Comparison of ENCODE assay signal across 8 cellular contexts in the genomic region with DNA sequence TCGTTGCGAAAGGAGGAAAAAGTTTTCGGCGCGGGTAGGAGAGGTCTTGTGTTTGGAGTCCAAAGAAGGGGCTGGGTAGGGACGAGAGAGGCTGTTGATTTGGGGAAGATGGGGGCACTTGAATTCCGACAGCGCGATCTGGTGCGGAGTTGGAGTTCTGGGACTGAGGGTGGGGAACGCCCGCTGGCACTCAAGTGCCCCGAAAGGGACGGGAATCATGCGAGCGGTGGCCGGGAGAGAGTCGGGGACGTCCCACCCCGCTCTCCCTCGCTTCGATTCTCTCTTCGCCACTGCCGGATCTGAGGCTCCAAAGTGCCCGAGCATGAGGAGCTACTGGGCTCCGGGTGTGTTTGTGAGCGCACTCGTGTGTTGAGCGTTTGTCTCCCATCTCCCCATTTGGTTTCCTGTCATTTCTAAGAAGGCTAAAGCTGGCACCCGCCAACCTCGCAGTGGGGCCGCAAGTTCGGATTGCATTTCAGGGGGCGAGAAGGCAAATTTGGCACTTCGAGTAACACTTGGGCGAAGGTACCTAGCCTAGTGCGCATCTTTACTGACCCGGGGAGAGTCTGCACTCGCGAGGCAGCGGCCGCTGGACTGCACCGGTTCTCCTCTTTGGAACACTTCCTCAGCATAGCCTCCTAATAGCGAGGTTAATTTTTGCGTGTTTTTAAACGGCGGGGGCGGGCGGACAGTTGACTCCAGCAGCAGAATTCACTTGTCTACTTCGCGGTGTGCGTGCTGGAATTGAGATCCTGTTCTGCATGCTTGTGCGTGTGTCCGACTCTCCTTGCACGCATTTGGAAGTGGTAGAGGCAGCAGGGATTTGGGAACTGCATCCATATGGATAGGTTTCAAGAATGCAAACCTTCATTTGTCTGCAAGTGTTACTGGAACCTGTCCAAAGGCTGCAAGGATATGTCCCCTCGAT. TPM values are rescaled to one million over a fixed set of nuclear protein-coding genes. Genes with fewer than 3 reads are reported as not detected.
DNase-seq lines count a peak whose midpoint lies in the region; ATAC-seq, FAIRE-seq and TF ChIP-seq lines count a peak whose summit lies in the region.

No MANE protein-coding gene starts in this region.

- H3K36me3 ChIP-seq in bronchial epithelial cell (ENCODE audit: control insufficient read depth, insufficient read depth, low read length) (no peaks in the 10 kb centered on the region), mucosa of stomach (ENCODE audit: control insufficient read depth, insufficient read depth, low read length) (no peaks in the 10 kb centered on the region), OCI-LY7 (ENCODE audit: insufficient read depth, low read length) (no peaks in the 10 kb centered on the region)

- intact Hi-C loops in natural killer cell (cut with micrococcal nuclease) = no loop called here
- intact Hi-C loops in OCI-LY7 (cut with micrococcal nuclease; ENCODE audit: unreplicated experiment) = no loop called here

- no peak for FAIRE-seq in bronchial epithelial cell (lab: Jason Lieb, UNC)

- peak overlapping the region; percentile 64 for H3K9ac ChIP-seq in mucosa of stomach (ENCODE audit: low read length)

- peaks cover 11 to 14% of the 10 kb centered on the region in 2 donors for H3K4me1 Mint-ChIP-seq in natural killer cell

- ATAC-seq in natural killer cell = no peak

- H4K20me1 ChIP-seq in OCI-LY7 (ENCODE audit: insufficient read depth, low read length) = no peaks in the 10 kb centered on the region

- H3K4me3 ChIP-seq in bronchial epithelial cell (ENCODE audit: low read depth, low read length) (peak overlapping the region; percentile 30), mucosa of stomach (ENCODE audit: low read length) (peak overlapping the region; percentile 65), OCI-LY7 (ENCODE audit: low read depth, low read length, poor library complexity, severe bottlenecking) (no peak overlapping the region)

- no peaks in the 10 kb centered on the region for H3K9me3 Mint-ChIP-seq in natural killer cell

- DNase-seq in A172 (ENCODE audit: low spot score) = peak; percentile 21
- peak; percentile 9 for DNase-seq in HPDE6-E6E7 (ENCODE audit: extremely low spot score)
- no peak for DNase-seq in bronchial epithelial cell (ENCODE audit: low read depth)
- no peak for DNase-seq in activated gamma-delta T cell treated with Interleukin-2 at 50 U/mL for 16 hours
- no peak for DNase-seq in GM10248 (ENCODE audit: extremely low spot score)
- DNase-seq in natural killer cell = no peak
- no peak for DNase-seq in OCI-LY7 (ENCODE audit: low spot score)

- H3K4me3 Mint-ChIP-seq in natural killer cell = no peak overlapping the region

- H3K27ac ChIP-seq in OCI-LY7 (ENCODE audit: low read depth, low read length, poor library complexity, severe bottlenecking) = no peak overlapping the region

- H3K4me2 ChIP-seq in OCI-LY7 (ENCODE audit: low read length) = no peak overlapping the region

- peaks cover 45 to 80% of the 10 kb centered on the region in 2 donors for H3K27me3 Mint-ChIP-seq in natural killer cell (ENCODE audit: low read depth in 2 of 2)

- no peak overlapping the region for H3K27ac Mint-ChIP-seq in natural killer cell

- H3K9me3 ChIP-seq in mucosa of stomach (ENCODE audit: control insufficient read depth, low read length) (no peaks in the 10 kb centered on the region), OCI-LY7 (ENCODE audit: low read length) (no peaks in the 10 kb centered on the region)

- POLR2A ChIA-PET in GM10248 (lab: Yijun Ruan, JAX) = no interaction called here
- POLR2A ChIA-PET in OCI-LY7 (lab: Charles Lee) = no interaction called here

- CTCF ChIA-PET in GM10248 (lab: Yijun Ruan, JAX) = no interaction called here
- CTCF ChIA-PET in OCI-LY7 (lab: Charles Lee; ENCODE audit: unreplicated experiment) = no interaction called here

- peaks cover 12% of the 10 kb centered on the region for H3K4me1 ChIP-seq in mucosa of stomach (ENCODE audit: control insufficient read depth, insufficient read depth, low read length)
- H3K4me1 ChIP-seq in OCI-LY7 (ENCODE audit: insufficient read depth, low read length, poor library complexity, severe bottlenecking) = no peaks in the 10 kb centered on the region

- no peak overlapping the region for H2AFZ ChIP-seq in OCI-LY7 (ENCODE audit: low read length)

- H3K9me2 ChIP-seq in OCI-LY7 (ENCODE audit: insufficient read depth, low read length) = no peaks in the 10 kb centered on the region

- TF ChIP-seq CTCF in bronchial epithelial cell (IDR thresholded peaks at IDR 0.05; ENCODE audit: insufficient read depth, low read length, severe bottlenecking) (no peak), GM10248 (IDR thresholded peaks at IDR 0.05; ENCODE audit: control extremely low read depth, extremely low read depth, low read depth, missing control alignments) (no peak), natural killer cell (IDR thresholded peaks at IDR 0.05) (no peak), OCI-LY7 (conservative IDR thresholded peaks at IDR 0.05; ENCODE audit: low read length) (no peak)

- no peaks in the 10 kb centered on the region for H3K36me3 Mint-ChIP-seq in natural killer cell

- H3K79me2 ChIP-seq in OCI-LY7 (ENCODE audit: insufficient read depth, low read depth, low read length) = no peaks in the 10 kb centered on the region

- BruUV-seq in OCI-LY7 (replicated peaks; lab: Mats Ljungman, UMichigan) = no TSS peak

- H3K27me3 ChIP-seq in bronchial epithelial cell (ENCODE audit: control insufficient read depth, insufficient read depth, low read length) (peaks cover 19% of the 10 kb centered on the region), mucosa of stomach (ENCODE audit: control insufficient read depth, insufficient read depth, low read length) (peaks cover 47% of the 10 kb centered on the region)

RNA-seq across cellular contexts. Expression of gene CHRM3, which starts 1.2 kb away (rescaled TPM):
- 1.3 and 5.1 TPM in 2 replicates for total RNA-seq in A172 (2014; rRNA removed; shearing (Covaris generic))
- total RNA-seq in bronchial epithelial cell (1.0 and 1.6 TPM in 2 replicates), natural killer cell (not detected), OCI-LY7 (2022) (not detected in 2 replicates)
- total RNA-seq in OCI-LY7 (2014; rRNA removed; shearing (Covaris generic)) = 0.08 and 0.13 TPM in 2 replicates

Comparison
In these comparisons a context has a peak if more than half of its experiments do, and no peak if none do; other contexts are left out.
1. DNase-seq: peak in A172 (single experiment) and HPDE6-E6E7 (single experiment); none in bronchial epithelial cell (single experiment), activated gamma-delta T cell treated with Interleukin-2 at 50 U/mL for 16 hours (single experiment), GM10248 (single experiment), natural killer cell (single experiment) and OCI-LY7 (single experiment).